Comparison of ENCODE assay signal across 9 cellular contexts in genomic region chr18:70290482-70291294, GRCh38. TPM values are rescaled to one million over a fixed set of nuclear protein-coding genes. Genes with fewer than 3 reads are reported as not detected.
DNase-seq lines count a peak whose midpoint lies in the region; ATAC-seq, FAIRE-seq and TF ChIP-seq lines count a peak whose summit lies in the region.
"Had no signal": no experiment of that assay in that cellular context is flagged by ENCODE, and none has a peak within 500 bp of the region (broad histone marks: within the 10 kb centered on the region; RNA-seq: fewer than 3 reads in every experiment).

No MANE protein-coding gene starts in this region.

- H3K4me3 ChIP-seq in A549: peak overlapping the region; percentile 89
- H3K4me3 ChIP-seq in HFF-Myc (replicated peaks; ENCODE audit: low read depth, low read length): peak overlapping the region; percentile 74
- peak overlapping the region; percentile 73 to 93 (median 75) for H3K4me3 ChIP-seq in breast epithelium

- 2% methylated on average over 11 of the region's 11 CpGs for WGBS in A549 (ENCODE audit: missing lambda C conversion rate)

- POLR2A ChIA-PET in A549 (lab: Yijun Ruan, JAX): interaction anchor here (0.5 to 1.5 kb wide), 2 partner anchors 85 to 143 kb away, joined by 3 to 4 read pairs; partner anchors contain the start of gene RTTN

- peak overlapping the region; percentile 97 for H3K4me3 Mint-ChIP-seq in mesothelial cell of epicardium

- H3K27ac ChIP-seq in A549 (peak overlapping the region; percentile 95 to 100), breast epithelium (peak overlapping the region in 1 of 2 donors; percentile 95)

- CTCF ChIA-PET in A549 (lab: Yijun Ruan, JAX): no interaction called here

- no peaks in the 10 kb centered on the region for H3K9me3 Mint-ChIP-seq in mesothelial cell of epicardium

- H3K36me3 Mint-ChIP-seq in mesothelial cell of epicardium: no peaks in the 10 kb centered on the region

- H3K27me3 ChIP-seq in breast epithelium: no peaks in the 10 kb centered on the region

- FAIRE-seq in A549 (lab: Jason Lieb, UNC) (no peak), RCC 7860 (lab: Jason Lieb, UNC) (no peak)

- H3K27ac Mint-ChIP-seq in mesothelial cell of epicardium: peak overlapping the region; percentile 99

- H3K4me1 Mint-ChIP-seq in mesothelial cell of epicardium: peaks cover 53% of the 10 kb centered on the region

- TF ChIP-seq EP300 in A549 (IDR thresholded peaks at IDR 0.05): no peak

- ATAC-seq in A549: peak in 1 of 2 experiments; percentile 16; a peak in 3 of 6 replicates
- no peak for ATAC-seq in GM19351 (IDR thresholded peaks at IDR 0.05; ENCODE audit: unreplicated experiment)

- peak in 1 of 2 experiments; percentile 44 for DNase-seq in A549 (ENCODE audit: low read depth in 1 of 2, low spot score in 1 of 2)
- DNase-seq in HFF-Myc (ENCODE audit: extremely low read depth, low read depth): no peak
- DNase-seq in breast epithelium (ENCODE audit: low spot score in 2 of 2): no peak
- no peak for DNase-seq in mesothelial cell of epicardium (ENCODE audit: low spot score in 2 of 2, unreplicated experiment in 2 of 2)
- no peak for DNase-seq in NCI-H2196 (lab: John Stamatoyannopoulos, UW; ENCODE audit: unreplicated experiment)
- DNase-seq in ecto neural progenitor cell (ENCODE audit: low spot score): no peak
- no peak for DNase-seq in RCC 7860 (ENCODE audit: low spot score)
- DNase-seq: GF-D8 had no signal

- H3K27me3 Mint-ChIP-seq in mesothelial cell of epicardium (ENCODE audit: low read depth): no peaks in the 10 kb centered on the region

- TF ChIP-seq RAD21 in A549 (conservative IDR thresholded peaks at IDR 0.05 in 1 of 2, IDR thresholded peaks at IDR 0.05 in 1 of 2): no peak

- H3K9me3 ChIP-seq in A549 (no peaks in the 10 kb centered on the region), breast epithelium (no peaks in the 10 kb centered on the region)

- no peak for TF ChIP-seq POLR2A in A549 (IDR thresholded peaks at IDR 0.05; ENCODE audit: low read length)
- no peak for TF ChIP-seq POLR2A in breast epithelium (IDR thresholded peaks at IDR 0.05)

- H3K4me1 ChIP-seq in A549 (peaks cover 57% of the 10 kb centered on the region), breast epithelium (peaks cover 7% of the 10 kb centered on the region in 2 donors)

- intact Hi-C loops in breast epithelium (cut with DNase I; ENCODE audit: low total_unique reads): no loop called here

- H3K4me2 ChIP-seq in A549: peak overlapping the region; percentile 97

- H3K36me3 ChIP-seq in breast epithelium: no peaks in the 10 kb centered on the region

- TF ChIP-seq CTCF in A549 (IDR thresholded peaks at IDR 0.05): no peak
- TF ChIP-seq CTCF in HFF-Myc (IDR thresholded peaks at IDR 0.05; ENCODE audit: low read depth, low read length, missing control alignments): no peak
- TF ChIP-seq CTCF in breast epithelium (IDR thresholded peaks at IDR 0.05): no peak
- TF ChIP-seq CTCF in mesothelial cell of epicardium (IDR thresholded peaks at IDR 0.05; ENCODE audit: unreplicated experiment): no peak

TF ChIP-seq in A549, 52 proteins besides CTCF, POLR2A, EP300 and RAD21:
- TF ChIP-seq GATA3 (IDR thresholded peaks at IDR 0.05; ENCODE audit: borderline replicate concordance) (no peak), JUN (IDR thresholded peaks at IDR 0.05) (peak in 1 of 2 experiments; percentile 15; a peak in 2 of 5 replicates)

RNA-seq across cellular contexts. Expression of gene SOCS6, which starts 1.8 kb away (rescaled TPM):
- 72.1 and 88.2 TPM in 2 replicates for polyA plus RNA-seq in A549 (2011; rRNA removed)
- 26.2 and 34.1 TPM in 2 replicates for polyA plus RNA-seq in A549 (2012; cell fraction: cytosol; rRNA removed)
- 25.7 and 26.8 TPM in 2 replicates for polyA plus RNA-seq in A549 (2012; cell fraction: nucleus; rRNA removed)
- polyA plus RNA-seq in A549 (2017; fragmentation: RNase III; extraction: RNeasy Plus Mini Kit Qiagen cat#74134 plus additional on column Dnase treatment): 29.8 to 36.5 TPM (median 31.2 TPM) in 3 replicates
- polyA minus RNA-seq in A549 (2011; rRNA and poly(A)+ RNA removed): 137 and 146 TPM in 2 replicates
- 10 to 100 TPM; 17.9 to 32.9 (median 20.6) TPM for total RNA-seq in breast epithelium
- total RNA-seq in mesothelial cell of epicardium: 26.8 to 29.3 TPM (median 27.0 TPM) in 3 replicates
